Comparison of ENCODE assay signal across 10 cellular contexts in genomic region chr7:121153411-121153810, GRCh38.
"Had no signal": no experiment of that assay in that cellular context is flagged by ENCODE, and none has a peak within 500 bp of the region (broad histone marks: within the 10 kb centered on the region; RNA-seq: fewer than 3 reads in every experiment).

No MANE protein-coding gene starts in this region.

- H3K27ac Mint-ChIP-seq: GM23338, H9 had no signal

- H2AFZ ChIP-seq: GM23248, GM23338 had no signal

- H3K4me3 Mint-ChIP-seq: GM23338, H9 had no signal

- H3K36me3 ChIP-seq: HAP-1 had no signal

- H3K4me1 Mint-ChIP-seq: H9 had no signal

- H3K9me3 ChIP-seq: HAP-1 had no signal

- DNase-seq: GOT3, H7, H9, HCEC 1CT had no signal

- H3K9ac ChIP-seq: GM23248 had no signal

- H3K27ac ChIP-seq: GM23248 had no signal

- H3K4me1 ChIP-seq: HAP-1 had no signal

- H3K4me2 ChIP-seq: GM23338 had no signal

- FAIRE-seq: H1, H54 had no signal

- ATAC-seq: GM23338, HCT116 had no signal

- H3K9me3 Mint-ChIP-seq: GM23338, H9 had no signal

- H3K4me3 ChIP-seq: GM23248, GM23338, HAP-1 had no signal
